Comparison of ENCODE assay signal across 8 cellular contexts in the genomic region with DNA sequence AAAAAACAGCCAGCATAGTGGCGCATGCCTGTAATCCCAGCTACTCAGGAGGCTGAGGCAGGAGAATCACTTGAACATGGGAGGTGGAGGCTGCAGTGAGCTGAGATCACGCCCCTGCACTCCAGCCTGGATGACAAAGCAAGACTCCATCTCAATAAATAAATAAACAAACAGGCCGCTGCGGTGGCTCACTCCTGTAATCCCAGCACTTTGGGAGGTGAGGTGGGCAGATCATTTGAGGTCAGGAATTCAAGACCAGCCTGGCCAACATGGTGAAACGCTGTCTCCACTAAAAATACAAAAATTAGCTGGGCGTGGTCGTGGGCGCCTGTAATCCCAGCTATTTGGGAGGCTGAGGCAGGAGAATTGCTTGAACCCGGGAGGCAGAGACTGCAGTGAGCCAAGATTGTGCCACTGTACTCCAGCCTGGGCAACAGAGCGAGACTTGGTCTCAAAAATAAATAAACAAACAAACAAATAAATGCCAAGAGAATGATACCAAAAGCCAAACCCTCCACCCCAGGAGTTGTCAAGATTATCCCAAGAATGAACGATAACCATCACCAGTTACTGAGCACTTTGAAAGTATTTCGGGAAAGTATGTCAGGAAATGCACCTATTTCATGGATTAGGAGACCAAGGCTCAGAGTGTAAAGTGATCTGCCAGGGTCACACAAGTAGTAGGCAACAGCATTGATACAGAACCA. TPM values are rescaled to one million over a fixed set of nuclear protein-coding genes. Genes with fewer than 3 reads are reported as not detected.
DNase-seq lines count a peak whose midpoint lies in the region; ATAC-seq and TF ChIP-seq lines count a peak whose summit lies in the region.
"Not testable (repeated sequence)": the region's sequence is repeated elsewhere in the genome, so short reads cannot be mapped to it uniquely, and the experiment has no call there.

No MANE protein-coding gene starts in this region.

- H3K4me3 ChIP-seq in CD4-positive, alpha-beta memory T cell (ENCODE audit: low read length in 2 of 2): peak overlapping the region in 1 of 2 donors; percentile 33
- not testable (repeated sequence) for H3K4me3 ChIP-seq in Panc1 (ENCODE audit: low read depth in 2 of 2, low read length in 2 of 2); esophagus squamous epithelium; skeletal muscle tissue (ENCODE audit: low read length in 3 of 3); upper lobe of right lung

- POLR2A ChIA-PET in CD4-positive, alpha-beta memory T cell (lab: Charles Lee; ENCODE audit: partially characterized antibody): interaction anchor here (1.2 to 13.9 kb wide), 13 partner anchors 9 to 263 kb away, joined by 3 to 301 read pairs (median 21); a partner anchor contains a TSS
- POLR2A ChIA-PET in Panc1 (lab: Charles Lee): interaction anchor here (1.0 kb wide), 1 partner anchor 21 kb away, joined by 4 read pairs; no protein-coding TSS in a partner anchor
- POLR2A ChIA-PET in activated CD8-positive, alpha-beta T cell treated with anti-CD3 and anti-CD28 coated beads for 36 hours (lab: Charles Lee): interaction anchor here (0.9 to 11.7 kb wide), 15 partner anchors 9 to 51 kb away, joined by 3 to 136 read pairs (median 5); a partner anchor contains a TSS

- not testable (repeated sequence) for H3K36me3 ChIP-seq in CD4-positive, alpha-beta memory T cell (ENCODE audit: insufficient read depth, low read length); Panc1 (ENCODE audit: control insufficient read depth, insufficient read depth, low read length); esophagus squamous epithelium; skeletal muscle tissue (ENCODE audit: control insufficient read depth in 3 of 3, insufficient read depth in 3 of 3, low read length in 3 of 3); upper lobe of right lung

- H3K36me3 Mint-ChIP-seq in CD4-positive, alpha-beta memory T cell: peaks cover 12 to 37% of the 10 kb centered on the region in 2 donors
- peaks cover 14% of the 10 kb centered on the region for H3K36me3 Mint-ChIP-seq in activated CD8-positive, alpha-beta T cell treated with anti-CD3 and anti-CD28 coated beads for 36 hours (ENCODE audit: low read depth)
- not testable (repeated sequence) for H3K36me3 Mint-ChIP-seq in memory B cell

- BruUV-seq in Panc1 (replicated peaks; lab: Mats Ljungman, UMichigan): not testable (repeated sequence)

- 89 to 93% (median 89%) methylated on average over 12 of the region's 12 CpGs for WGBS in adipose tissue, 3 donors
- 79 to 90% methylated on average over 8 to 12 of the region's 12 CpGs for WGBS in esophagus squamous epithelium, 2 donors

- CTCF ChIA-PET in CD4-positive, alpha-beta memory T cell (lab: Charles Lee; ENCODE audit: partially characterized antibody): interaction anchor here (1.5 to 32.3 kb wide), 7 partner anchors 13 to 66 kb away, joined by 3 to 1075 read pairs (median 15); a partner anchor contains a TSS
- CTCF ChIA-PET in Panc1 (lab: Charles Lee): not testable (repeated sequence)
- CTCF ChIA-PET in activated CD8-positive, alpha-beta T cell treated with anti-CD3 and anti-CD28 coated beads for 36 hours (lab: Charles Lee): interaction anchor here (0.9 to 25.9 kb wide), 8 partner anchors 10 to 134 kb away, joined by 3 to 749 read pairs (median 10); a partner anchor contains a TSS

- H3K9me3 ChIP-seq in CD4-positive, alpha-beta memory T cell (ENCODE audit: control insufficient read depth in 1 of 2, low read length in 2 of 2); Panc1 (ENCODE audit: control insufficient read depth, insufficient read depth, low read depth, low read length); esophagus squamous epithelium; skeletal muscle tissue (ENCODE audit: control insufficient read depth in 3 of 3, low read length in 3 of 3); upper lobe of right lung: not testable (repeated sequence)

- H3K9ac ChIP-seq in skeletal muscle tissue (ENCODE audit: low read depth in 1 of 3, low read length in 3 of 3): not testable (repeated sequence)

- peak overlapping the region; percentile 84 to 99 (median 97) for H3K27ac Mint-ChIP-seq in CD4-positive, alpha-beta memory T cell
- H3K27ac Mint-ChIP-seq in activated CD8-positive, alpha-beta T cell treated with anti-CD3 and anti-CD28 coated beads for 36 hours: peak overlapping the region; percentile 94
- peak overlapping the region; percentile 29 for H3K27ac Mint-ChIP-seq in memory B cell

- peak overlapping the region; percentile 66 for H3K27ac ChIP-seq in CD4-positive, alpha-beta memory T cell (ENCODE audit: low read depth, low read length)
- H3K27ac ChIP-seq in Panc1 (ENCODE audit: low read length) (peak overlapping the region; percentile 100), adipose tissue (ENCODE audit: low read depth, low read length) (peak overlapping the region; percentile 69), esophagus squamous epithelium (peak overlapping the region; percentile 15 to 76 (median 66)), skeletal muscle tissue (ENCODE audit: low read depth, low read length) (peak overlapping the region; percentile 11), upper lobe of right lung (peak overlapping the region; percentile 75)

- TF ChIP-seq CTCF in Panc1 (IDR thresholded peaks at IDR 0.05); activated CD8-positive, alpha-beta T cell treated with anti-CD3 and anti-CD28 coated beads for 36 hours (IDR thresholded peaks at IDR 0.05); esophagus squamous epithelium (IDR thresholded peaks at IDR 0.05); upper lobe of right lung (IDR thresholded peaks at IDR 0.05): not testable (repeated sequence)

- ATAC-seq in Panc1: peak; percentile 44
- not testable (repeated sequence) for ATAC-seq in activated CD8-positive, alpha-beta T cell treated with anti-CD3 and anti-CD28 coated beads for 36 hours; memory B cell (ENCODE audit: low read depth); upper lobe of right lung

- DNase-seq in CD4-positive, alpha-beta memory T cell; Panc1 (ENCODE audit: low read depth, low spot score); activated CD8-positive, alpha-beta T cell treated with anti-CD3 and anti-CD28 coated beads for 36 hours; esophagus squamous epithelium (lab: John Stamatoyannopoulos, UW); memory B cell (ENCODE audit: low spot score in 2 of 2); upper lobe of right lung: not testable (repeated sequence)

- H3K4me1 Mint-ChIP-seq in CD4-positive, alpha-beta memory T cell: peaks cover 71 to 92% (median 82%) of the 10 kb centered on the region in 4 donors
- peaks cover 80% of the 10 kb centered on the region for H3K4me1 Mint-ChIP-seq in activated CD8-positive, alpha-beta T cell treated with anti-CD3 and anti-CD28 coated beads for 36 hours (ENCODE audit: low read depth)
- peaks cover 45% of the 10 kb centered on the region for H3K4me1 Mint-ChIP-seq in memory B cell

- intact Hi-C loops in CD4-positive, alpha-beta memory T cell (cut with micrococcal nuclease): loop anchor here (1.0 kb wide), 4 partner anchors 14 to 50 kb away; a partner anchor contains a TSS
- intact Hi-C loops in Panc1 (cut with micrococcal nuclease; ENCODE audit: unreplicated experiment); esophagus squamous epithelium (cut with DNase I); upper lobe of right lung (cut with DNase I): not testable (repeated sequence)
- intact Hi-C loops in activated CD8-positive, alpha-beta T cell treated with anti-CD3 and anti-CD28 coated beads for 36 hours (cut with micrococcal nuclease): loop anchor here (1.0 kb wide), 1 partner anchor 20 kb away; no protein-coding TSS in a partner anchor

- not testable (repeated sequence) for H3K27me3 Mint-ChIP-seq in CD4-positive, alpha-beta memory T cell; activated CD8-positive, alpha-beta T cell treated with anti-CD3 and anti-CD28 coated beads for 36 hours
- peaks cover 32% of the 10 kb centered on the region for H3K27me3 Mint-ChIP-seq in memory B cell

- not testable (repeated sequence) for H3K27me3 ChIP-seq in CD4-positive, alpha-beta memory T cell (ENCODE audit: insufficient read depth, low read length); Panc1 (ENCODE audit: control insufficient read depth, insufficient read depth, low read length); esophagus squamous epithelium; skeletal muscle tissue (ENCODE audit: control insufficient read depth in 3 of 3, insufficient read depth in 3 of 3, low read length in 3 of 3); upper lobe of right lung

- in situ Hi-C loops in Panc1 (cut with HindIII; ENCODE audit: low pct_unique_long_range_greater_than_20kb, low sequenced_read_pairs): not testable (repeated sequence)

- TF ChIP-seq POLR2A in esophagus squamous epithelium (IDR thresholded peaks at IDR 0.05): not testable (repeated sequence)

- H3K4me1 ChIP-seq in CD4-positive, alpha-beta memory T cell (ENCODE audit: insufficient read depth, low read length): peaks cover 97% of the 10 kb centered on the region
- peaks cover 96% of the 10 kb centered on the region for H3K4me1 ChIP-seq in Panc1 (ENCODE audit: control insufficient read depth, insufficient read depth, low read length)
- H3K4me1 ChIP-seq in esophagus squamous epithelium: peaks cover 11 to 98% (median 69%) of the 10 kb centered on the region in 3 donors
- peaks cover 51 to 59% (median 54%) of the 10 kb centered on the region in 3 donors for H3K4me1 ChIP-seq in skeletal muscle tissue (ENCODE audit: control insufficient read depth in 3 of 3, insufficient read depth in 3 of 3, low read length in 3 of 3)
- peaks cover 86% of the 10 kb centered on the region for H3K4me1 ChIP-seq in upper lobe of right lung

- peak overlapping the region; percentile 69 to 89 (median 81) for H3K4me3 Mint-ChIP-seq in CD4-positive, alpha-beta memory T cell
- peak overlapping the region; percentile 54 for H3K4me3 Mint-ChIP-seq in activated CD8-positive, alpha-beta T cell treated with anti-CD3 and anti-CD28 coated beads for 36 hours
- peak overlapping the region; percentile 43 for H3K4me3 Mint-ChIP-seq in memory B cell

- not testable (repeated sequence) for H3K9me3 Mint-ChIP-seq in CD4-positive, alpha-beta memory T cell; activated CD8-positive, alpha-beta T cell treated with anti-CD3 and anti-CD28 coated beads for 36 hours; memory B cell

RNA-seq across cellular contexts. Expression of a gene that starts 14.0 kb away (rescaled TPM):
- total RNA-seq in CD4-positive, alpha-beta memory T cell: 100 to 1,000 TPM; 108 to 126 TPM
- polyA plus RNA-seq in CD4-positive, alpha-beta memory T cell: 100 to 1,000 TPM in 1 of 2 donors, 10 to 100 TPM in 1; 81.7 to 115 TPM
- total RNA-seq in Panc1 (2021; ENCODE audit: unreplicated experiment): 484 TPM
- polyA plus RNA-seq in Panc1 (2012; ENCODE audit: insufficient read length): 478 TPM
- total RNA-seq in activated CD8-positive, alpha-beta T cell treated with anti-CD3 and anti-CD28 coated beads for 36 hours: 10 to 100 TPM; 40.2 to 45.3 TPM
- polyA plus RNA-seq in adipose tissue: 100 to 1,000 TPM in 1 of 3 donors, 10 to 100 TPM in 2; 24.5 to 126 (median 77.4) TPM
- total RNA-seq in esophagus squamous epithelium: 10 to 100 TPM; 18.2 to 44.4 (median 21.4) TPM
- 20.9 TPM for total RNA-seq in skeletal muscle tissue
- 105 TPM for total RNA-seq in upper lobe of right lung

RNA-seq across cellular contexts. Expression of a gene that starts 40.2 kb away (rescaled TPM):
- over 10,000 TPM in 1 of 2 experiments, 1,000 to 10,000 TPM in 1; 8,627 to 11,547 TPM for total RNA-seq in CD4-positive, alpha-beta memory T cell
- polyA plus RNA-seq in CD4-positive, alpha-beta memory T cell: not detected
- total RNA-seq in Panc1 (2021; ENCODE audit: unreplicated experiment) (2,061 TPM), esophagus squamous epithelium (under 1 TPM in 3 of 4 donors, not detected in 1; under 0.01 TPM), skeletal muscle tissue (under 0.01 TPM), upper lobe of right lung (14,226 TPM)
- polyA plus RNA-seq in Panc1 (2012; ENCODE audit: insufficient read length): 6.1 TPM
- 1,000 to 10,000 TPM in 1 of 2 experiments, 100 to 1,000 TPM in 1; 923 to 1,303 TPM for total RNA-seq in activated CD8-positive, alpha-beta T cell treated with anti-CD3 and anti-CD28 coated beads for 36 hours
- polyA plus RNA-seq in adipose tissue: not detected

RNA-seq across cellular contexts. Expression of a gene that starts 41.5 kb away (rescaled TPM):
- total RNA-seq in CD4-positive, alpha-beta memory T cell: 1,000 to 10,000 TPM in 1 of 2 experiments, 100 to 1,000 TPM in 1; 925 to 1,200 TPM
- not detected for polyA plus RNA-seq in CD4-positive, alpha-beta memory T cell
- total RNA-seq in Panc1 (2021; ENCODE audit: unreplicated experiment) (1,565 TPM), esophagus squamous epithelium (under 1 TPM in 3 of 4 donors, not detected in 1; under 0.01 TPM), skeletal muscle tissue (under 0.01 TPM), upper lobe of right lung (2,477 TPM)
- 4.7 TPM for polyA plus RNA-seq in Panc1 (2012; ENCODE audit: insufficient read length)
- total RNA-seq in activated CD8-positive, alpha-beta T cell treated with anti-CD3 and anti-CD28 coated beads for 36 hours: 1,000 to 10,000 TPM in 1 of 2 experiments, 100 to 1,000 TPM in 1; 692 to 1,025 TPM
- not detected for polyA plus RNA-seq in adipose tissue

RNA-seq across cellular contexts. Expression of a gene that starts 50.6 kb away (rescaled TPM):
- total RNA-seq in CD4-positive, alpha-beta memory T cell: 1 to 10 TPM; 4.9 to 5.9 TPM
- 1 to 10 TPM in 1 of 2 donors, under 1 TPM in 1; 0.46 to 2.2 TPM for polyA plus RNA-seq in CD4-positive, alpha-beta memory T cell
- total RNA-seq in Panc1 (2021; ENCODE audit: unreplicated experiment): 1.5 TPM
- polyA plus RNA-seq in Panc1 (2012; ENCODE audit: insufficient read length): 2.0 TPM
- 1 to 10 TPM; 2.7 to 3.3 TPM for total RNA-seq in activated CD8-positive, alpha-beta T cell treated with anti-CD3 and anti-CD28 coated beads for 36 hours
- under 1 TPM; 0.56 to 0.93 (median 0.91) TPM for polyA plus RNA-seq in adipose tissue
- 1 to 10 TPM in 1 of 4 donors, under 1 TPM in 1, not detected in 2; 0.70 to 5.0 TPM for total RNA-seq in esophagus squamous epithelium
- total RNA-seq in skeletal muscle tissue: 3.7 TPM
- total RNA-seq in upper lobe of right lung: 2.4 TPM

RNA-seq across cellular contexts. Expression of a gene that starts 50.6 kb away (rescaled TPM):
- 1,000 to 10,000 TPM; 1,817 to 1,965 TPM for total RNA-seq in CD4-positive, alpha-beta memory T cell
- 1,000 to 10,000 TPM; 1,342 to 2,125 TPM for polyA plus RNA-seq in CD4-positive, alpha-beta memory T cell
- total RNA-seq in Panc1 (2021; ENCODE audit: unreplicated experiment): 2,628 TPM
- 4,062 TPM for polyA plus RNA-seq in Panc1 (2012; ENCODE audit: insufficient read length)
- total RNA-seq in activated CD8-positive, alpha-beta T cell treated with anti-CD3 and anti-CD28 coated beads for 36 hours: 1,000 to 10,000 TPM; 4,421 to 4,585 TPM
- 1,000 to 10,000 TPM; 3,544 to 4,823 (median 4,317) TPM for polyA plus RNA-seq in adipose tissue
- total RNA-seq in esophagus squamous epithelium: 1,000 to 10,000 TPM; 3,136 to 5,114 (median 4,044) TPM
- 2,458 TPM for total RNA-seq in skeletal muscle tissue
- total RNA-seq in upper lobe of right lung: 1,192 TPM

Comparison
In these comparisons a context has a peak if more than half of its experiments do, and no peak if none do; other contexts are left out.
1. H3K27ac ChIP-seq: peak in every context shown above with its lines; median percentile 100 in Panc1; 75 in upper lobe of right lung; 69 in adipose tissue; 66 in CD4-positive, alpha-beta memory T cell; 66 in esophagus squamous epithelium; 11 in skeletal muscle tissue.
2. H3K27ac Mint-ChIP-seq: peak in every context shown above with its lines; median percentile 97 in CD4-positive, alpha-beta memory T cell; 94 in activated CD8-positive, alpha-beta T cell treated with anti-CD3 and anti-CD28 coated beads for 36 hours; 29 in memory B cell.
3. RNA of a gene that starts 40.2 kb away (total RNA-seq): 14,226 TPM in upper lobe of right lung (single experiment), 8,627 to 11,547 TPM in CD4-positive, alpha-beta memory T cell, 2,061 TPM in Panc1 (single experiment) and 923 to 1,303 TPM in activated CD8-positive, alpha-beta T cell treated with anti-CD3 and anti-CD28 coated beads for 36 hours; under 0.01 TPM in esophagus squamous epithelium and under 0.01 TPM in skeletal muscle tissue (single experiment); every median in the first group is over 100 times any median in the second.
4. RNA of a gene that starts 41.5 kb away (total RNA-seq): 2,477 TPM in upper lobe of right lung (single experiment), 1,565 TPM in Panc1 (single experiment), 925 to 1,200 TPM in CD4-positive, alpha-beta memory T cell and 692 to 1,025 TPM in activated CD8-positive, alpha-beta T cell treated with anti-CD3 and anti-CD28 coated beads for 36 hours; under 0.01 TPM in esophagus squamous epithelium and under 0.01 TPM in skeletal muscle tissue (single experiment); every median in the first group is over 100 times any median in the second.
5. Peak in every context shown above with its lines, with median percentiles within 50 percentile points of each other: H3K4me3 Mint-ChIP-seq.